In genomic region chr14:49767473-49768300, GRCh38 we compare ENCODE assay signal across 9 cellular contexts. TPM values are rescaled to one million over a fixed set of nuclear protein-coding genes. Genes with fewer than 3 reads are reported as not detected.
A peak's percentile ranks its signal among the peaks of the same experiment; 100 is the strongest.
DNase-seq lines count a peak whose midpoint lies in the region; ATAC-seq, FAIRE-seq and TF ChIP-seq lines count a peak whose summit lies in the region.
"Had no signal": no experiment of that assay in that cellular context is flagged by ENCODE, and none has a peak within 500 bp of the region (broad histone marks: within the 10 kb centered on the region; RNA-seq: fewer than 3 reads in every experiment).

TSS of gene KLHDC2 (plus strand) at chr14:49768153. CDS start at chr14:49768469, 316 bp downstream.

- peak within 1 kb of the TSS; percentile 82 for H3K4me3 ChIP-seq in bronchial epithelial cell (ENCODE audit: low read depth, low read length)

- no peak for FAIRE-seq in bronchial epithelial cell (lab: Jason Lieb, UNC)
- FAIRE-seq: endometrium had no signal

- H3K9me3 Mint-ChIP-seq in WTC11 = no peaks in the 10 kb centered on the region

- H3K36me3 ChIP-seq in bronchial epithelial cell (ENCODE audit: control insufficient read depth, insufficient read depth, low read length) = peaks cover 2% of the 10 kb centered on the region

- DNase-seq in AG09319 (ENCODE audit: extremely low read depth, low read depth) (peak; percentile 75), NCI-H2227 treated with DMSO at 0.1 percent for 48 hours (lab: John Stamatoyannopoulos, UW) (peak; percentile 83), WTC11 (ENCODE audit: low spot score) (peak; percentile 87), bronchial epithelial cell (ENCODE audit: low read depth) (peak; percentile 67), iris pigment epithelial cell (ENCODE audit: low read depth) (peak; percentile 92)
- peak; percentile 77 to 80 for DNase-seq in stimulated activated CD4-positive, alpha-beta T cell treated with anti-CD3 and anti-CD28 coated beads, Interleukin-12 subunit alpha, Interleukin-12 subunit beta, amount 100 ng/mL, for 24 hours (ENCODE audit: low read depth in 2 of 2)

- H3K27me3 Mint-ChIP-seq in WTC11 (ENCODE audit: low read depth) = no peaks in the 10 kb centered on the region

- TF ChIP-seq CTCF in AG09319 (IDR thresholded peaks at IDR 0.05; ENCODE audit: low read depth, low read length) = no peak; the same call in none of the 2 replicates
- no peak for TF ChIP-seq CTCF in WTC11 (IDR thresholded peaks at IDR 0.05)
- TF ChIP-seq CTCF in bronchial epithelial cell (IDR thresholded peaks at IDR 0.05; ENCODE audit: insufficient read depth, low read length, severe bottlenecking) = peak; percentile 7

- peak; percentile 95 for ATAC-seq in GM18909 (IDR thresholded peaks at IDR 0.05; ENCODE audit: poor library complexity, unreplicated experiment)
- ATAC-seq in HG03159 (IDR thresholded peaks at IDR 0.05; ENCODE audit: unreplicated experiment) = peak; percentile 86
- ATAC-seq in WTC11 = peak; percentile 88

- H3K4me1 Mint-ChIP-seq in WTC11 = peaks cover 24% of the 10 kb centered on the region

- no peaks in the 10 kb centered on the region for H3K27me3 ChIP-seq in bronchial epithelial cell (ENCODE audit: control insufficient read depth, insufficient read depth, low read length)

- POLR2A ChIA-PET in WTC11 (lab: Charles Lee) = interaction anchor here (0.5 to 3.3 kb wide), 8 partner anchors 79 to 1116 kb away, joined by 3 to 25 read pairs (median 6); partner anchors contain the start of genes DNAAF2, LRR1, MGAT2 and NEMF

- CTCF ChIA-PET in WTC11 (lab: Charles Lee) = interaction anchor here (0.5 to 3.1 kb wide), 10 partner anchors 35 to 147 kb away, joined by 3 to 23 read pairs (median 4); partner anchors contain the start of genes MGAT2, NEMF, POLE2 and RPL36AL

- no peaks in the 10 kb centered on the region for H3K36me3 Mint-ChIP-seq in WTC11

- peak within 1 kb of the TSS; percentile 98 for H3K4me3 Mint-ChIP-seq in WTC11

- peak within 1 kb of the TSS; percentile 100 for H3K27ac Mint-ChIP-seq in WTC11

TF ChIP-seq in WTC11, 78 proteins besides CTCF, POLR2A, EP300 and RAD21:
- TF ChIP-seq FOXK1 (CRISPR knock-in tag; IDR thresholded peaks at IDR 0.05) = peak; percentile 100
- TF ChIP-seq GABPB1 (CRISPR knock-in tag; IDR thresholded peaks at IDR 0.05) = peak; percentile 36; the same call in 1 of the 2 replicates
- 0 out of 2 replicates have a peak, but pooled peaks have one; percentile 34 for TF ChIP-seq ETV6 (CRISPR knock-in tag; IDR thresholded peaks at IDR 0.05)
- peak; percentile 5; the same call in 1 of the 2 replicates for TF ChIP-seq USF2 (CRISPR knock-in tag; IDR thresholded peaks at IDR 0.05)
- peak; percentile 89; the same call in 1 of the 2 replicates for TF ChIP-seq FOXP4 (CRISPR knock-in tag; IDR thresholded peaks at IDR 0.05)
- no peak for TF ChIP-seq PREB (CRISPR knock-in tag; IDR thresholded peaks at IDR 0.05; ENCODE audit: borderline replicate concordance)
- TF ChIP-seq CREM (CRISPR knock-in tag; IDR thresholded peaks at IDR 0.05) = peak; percentile 63
- peak; percentile 14; the same call in 1 of the 2 replicates for TF ChIP-seq FOXP1 (CRISPR knock-in tag; IDR thresholded peaks at IDR 0.05; ENCODE audit: borderline replicate concordance)
- TF ChIP-seq SP1 (CRISPR knock-in tag; conservative IDR thresholded peaks at IDR 0.05) = peak; percentile 76
- TF ChIP-seq CDX4 (CRISPR knock-in tag; IDR thresholded peaks at IDR 0.05; ENCODE audit: borderline replicate concordance) = no peak
- TF ChIP-seq ZBTB43 (CRISPR knock-in tag; IDR thresholded peaks at IDR 0.05) = no peak
- TF ChIP-seq USF1 (CRISPR knock-in tag; IDR thresholded peaks at IDR 0.05) = peak; percentile 39; the same call in 1 of the 2 replicates
- peak; percentile 37; the same call in 1 of the 2 replicates for TF ChIP-seq HMGXB4 (CRISPR knock-in tag; IDR thresholded peaks at IDR 0.05)
- no peak for TF ChIP-seq TEAD4 (CRISPR knock-in tag; IDR thresholded peaks at IDR 0.05)

RNA-seq across cellular contexts. Expression of gene KLHDC2, which starts in this region (rescaled TPM):
- total RNA-seq in WTC11 (2021) (38.7 to 47.6 TPM (median 42.5 TPM) in 3 replicates), bronchial epithelial cell (57.6 and 72.7 TPM in 2 replicates)

Comparison
In these comparisons a context has a peak if more than half of its experiments do, and no peak if none do; other contexts are left out.
1. Peak in every context shown above with its lines: DNase-seq, ATAC-seq and H3K4me3 ChIP-seq.